1 cellular context compared by ENCODE assay signal in the genomic region with DNA sequence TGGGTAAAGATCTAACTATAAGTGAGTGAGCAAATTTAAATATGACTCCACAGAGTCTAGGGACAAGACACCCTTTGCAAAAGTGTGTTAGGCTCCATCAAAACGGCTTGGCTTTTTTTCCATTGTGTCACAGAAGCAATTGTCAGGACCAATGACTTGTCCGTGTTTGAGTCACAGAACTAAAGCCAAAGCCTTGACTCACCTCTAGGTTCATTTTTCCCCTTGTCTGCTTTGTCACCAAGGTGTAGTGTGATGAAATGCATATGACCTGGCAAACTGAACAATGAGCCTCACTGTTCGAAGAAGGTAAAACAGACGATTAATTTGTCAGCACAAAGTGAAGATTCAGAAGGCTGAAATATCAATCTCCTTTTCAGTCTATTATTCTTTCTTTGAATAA.
TF ChIP-seq lines count a peak whose summit lies in the region.

No MANE protein-coding gene starts in this region.

TF ChIP-seq in IMR-90, 13 proteins besides CTCF, POLR2A, EP300 and RAD21 (continued from another document):
- TF ChIP-seq CHD1 (IDR thresholded peaks at IDR 0.05; ENCODE audit: low read depth, low read length) (no peak), CEBPB (IDR thresholded peaks at IDR 0.05; ENCODE audit: low read depth, low read length) (peak; percentile 31; the same call in 1 of the 2 replicates)
